In genomic region chr4:112564706-112565270, GRCh38 we compare ENCODE assay signal across 19 cellular contexts. TPM values are rescaled to one million over a fixed set of nuclear protein-coding genes. Genes with fewer than 3 reads are reported as not detected.
"Had no signal": no experiment of that assay in that cellular context is flagged by ENCODE, and none has a peak within 500 bp of the region (broad histone marks: within the 10 kb centered on the region; RNA-seq: fewer than 3 reads in every experiment).

No MANE protein-coding gene starts in this region.

- H3K9me3 Mint-ChIP-seq: activated CD4-positive, alpha-beta T cell treated with anti-CD3 and anti-CD28 coated beads, Interleukin-2, amount 10 ng/mL, durations not matched to agents 7 days and 5 days; activated naive CD8-positive, alpha-beta T cell treated with anti-CD3 and anti-CD28 coated beads for 36 hours had no signal

- H3K9me3 ChIP-seq: body of pancreas, mucosa of descending colon, neutrophil, tibial artery, uterus had no signal

- H3K4me3 ChIP-seq: body of pancreas, mucosa of descending colon, tibial artery, uterus had no signal

- DNase-seq: activated CD4-positive, alpha-beta T cell treated with anti-CD3 and anti-CD28 coated beads, Interleukin-2, amount 10 ng/mL, durations not matched to agents 7 days and 5 days; activated CD8-positive, alpha-beta memory T cell treated with anti-CD3 and anti-CD28 coated beads, Interleukin-2, amount 50 U/mL, for 48 hours; activated naive CD8-positive, alpha-beta T cell treated with anti-CD3 and anti-CD28 coated beads for 36 hours; amygdala; body of pancreas; caudate nucleus; islet precursor cell; mammary epithelial cell; mucosa of descending colon; naive thymus-derived CD4-positive, alpha-beta T cell; stimulated activated CD4-positive, alpha-beta T cell treated with anti-CD3 and anti-CD28 coated beads, Interleukin-12 subunit alpha, Interleukin-12 subunit beta, amount 100 ng/mL, for 4 hours; stimulated activated naive B cell treated with anti-CD40 and anti-IgM and Interleukin-4, amounts not matched to agents 10 μg/mL and 1 μg/mL and 100 μg/mL, for 72 hours; tibial artery; uterus had no signal

- H3K27me3 Mint-ChIP-seq: activated CD4-positive, alpha-beta T cell treated with anti-CD3 and anti-CD28 coated beads, Interleukin-2, amount 10 ng/mL, durations not matched to agents 7 days and 5 days; activated naive CD8-positive, alpha-beta T cell treated with anti-CD3 and anti-CD28 coated beads for 36 hours; naive thymus-derived CD4-positive, alpha-beta T cell; stimulated activated naive B cell treated with anti-CD40 and anti-IgM and Interleukin-4, amounts not matched to agents 10 μg/mL and 1 μg/mL and 100 μg/mL, for 72 hours had no signal

- H3K4me1 Mint-ChIP-seq: activated naive CD8-positive, alpha-beta T cell treated with anti-CD3 and anti-CD28 coated beads for 36 hours had no signal

- H3K36me3 ChIP-seq: neutrophil, tibial artery, uterus had no signal

- H3K4me1 ChIP-seq: body of pancreas, tibial artery, uterus had no signal

- H3K27ac Mint-ChIP-seq: activated CD4-positive, alpha-beta T cell treated with anti-CD3 and anti-CD28 coated beads, Interleukin-2, amount 10 ng/mL, durations not matched to agents 7 days and 5 days; activated naive CD8-positive, alpha-beta T cell treated with anti-CD3 and anti-CD28 coated beads for 36 hours; naive thymus-derived CD4-positive, alpha-beta T cell; stimulated activated naive B cell treated with anti-CD40 and anti-IgM and Interleukin-4, amounts not matched to agents 10 μg/mL and 1 μg/mL and 100 μg/mL, for 72 hours had no signal

- FAIRE-seq: TTC549 had no signal

- ATAC-seq: body of pancreas; esophagus mucosa; left lobe of liver; mucosa of descending colon; naive thymus-derived CD4-positive, alpha-beta T cell; stimulated activated naive B cell treated with anti-CD40 and anti-IgM and Interleukin-4, amounts not matched to agents 10 μg/mL and 1 μg/mL and 100 μg/mL, for 72 hours had no signal

- H3K27me3 ChIP-seq: body of pancreas, neutrophil, tibial artery, uterus had no signal

- H3K27ac ChIP-seq: body of pancreas, neutrophil, tibial artery, uterus had no signal

- H3K4me3 Mint-ChIP-seq: activated CD4-positive, alpha-beta T cell treated with anti-CD3 and anti-CD28 coated beads, Interleukin-2, amount 10 ng/mL, durations not matched to agents 7 days and 5 days; activated naive CD8-positive, alpha-beta T cell treated with anti-CD3 and anti-CD28 coated beads for 36 hours; naive thymus-derived CD4-positive, alpha-beta T cell; stimulated activated naive B cell treated with anti-CD40 and anti-IgM and Interleukin-4, amounts not matched to agents 10 μg/mL and 1 μg/mL and 100 μg/mL, for 72 hours had no signal

RNA-seq across cellular contexts. Expression of gene NEUROG2, which starts 48.8 kb away (rescaled TPM):
- total RNA-seq: activated CD4-positive, alpha-beta T cell treated with anti-CD3 and anti-CD28 coated beads, Interleukin-2, amount 10 ng/mL, durations not matched to agents 7 days and 5 days; activated naive CD8-positive, alpha-beta T cell treated with anti-CD3 and anti-CD28 coated beads for 36 hours; body of pancreas; esophagus mucosa; left lobe of liver; mammary epithelial cell; mucosa of descending colon; renal cortical epithelial cell; uterus had no signal
- polyA plus RNA-seq: mammary epithelial cell; naive thymus-derived CD4-positive, alpha-beta T cell had no signal
